12 cellular contexts compared by ENCODE assay signal in the genomic region with DNA sequence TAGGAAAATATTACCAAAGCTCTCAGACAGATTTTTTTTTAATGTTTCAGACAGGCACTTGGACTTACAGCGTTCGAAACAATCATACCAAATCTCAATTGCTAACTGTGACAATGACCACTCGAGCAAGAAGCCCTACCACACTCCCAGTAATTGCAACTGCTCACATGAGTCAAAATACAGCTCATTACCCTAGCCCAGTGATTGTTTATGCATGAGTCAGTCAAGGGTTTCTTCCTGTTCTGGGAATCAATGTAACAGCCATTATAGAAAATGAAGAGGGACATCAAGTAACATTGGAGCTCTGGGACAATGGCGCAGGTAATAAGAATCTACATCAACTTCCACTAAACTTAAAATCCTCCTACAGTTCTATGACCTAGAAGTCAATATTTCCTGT. TPM values are rescaled to one million over a fixed set of nuclear protein-coding genes. Genes with fewer than 3 reads are reported as not detected.
DNase-seq lines count a peak whose midpoint lies in the region; ATAC-seq, FAIRE-seq and TF ChIP-seq lines count a peak whose summit lies in the region.
"Had no signal": no experiment of that assay in that cellular context is flagged by ENCODE, and none has a peak within 500 bp of the region (broad histone marks: within the 10 kb centered on the region; RNA-seq: fewer than 3 reads in every experiment).

No MANE protein-coding gene starts in this region.

- H3K36me3 Mint-ChIP-seq in astrocyte (ENCODE audit: low read depth, unreplicated experiment), result no peaks in the 10 kb centered on the region

- no peak overlapping the region for H3K9ac ChIP-seq in astrocyte (ENCODE audit: low read length)

- intact Hi-C loops in body of pancreas (cut with DNase I), result no loop called here

- H3K4me1 ChIP-seq in astrocyte (ENCODE audit: insufficient read depth, low read length) (no peaks in the 10 kb centered on the region), body of pancreas (no peaks in the 10 kb centered on the region), gastroesophageal sphincter (no peaks in the 10 kb centered on the region)

- H3K9me3 ChIP-seq in astrocyte (ENCODE audit: insufficient read depth, low read depth, low read length) (no peaks in the 10 kb centered on the region), body of pancreas (no peaks in the 10 kb centered on the region), gastroesophageal sphincter (no peaks in the 10 kb centered on the region)

- ATAC-seq in body of pancreas (no peak), gastroesophageal sphincter (no peak), HG02852 (IDR thresholded peaks at IDR 0.05; ENCODE audit: unreplicated experiment) (no peak)
- ATAC-seq: T-helper 17 cell had no signal

- 80 to 89% methylated on average over 4 of the region's 4 CpGs for WGBS in body of pancreas, 2 donors
- 82 to 86% methylated on average over 4 of the region's 4 CpGs for WGBS in gastroesophageal sphincter (ENCODE audit: low coverage in 1 of 2), 2 donors

- H3K27me3 Mint-ChIP-seq in astrocyte (ENCODE audit: low read depth, unreplicated experiment), result no peaks in the 10 kb centered on the region
- H3K27me3 Mint-ChIP-seq: T-helper 17 cell had no signal

- peaks cover 4% of the 10 kb centered on the region for H3K4me1 Mint-ChIP-seq in astrocyte (ENCODE audit: low read depth, unreplicated experiment)
- H3K4me1 Mint-ChIP-seq: T-helper 17 cell had no signal

- H3K79me2 ChIP-seq in astrocyte (ENCODE audit: insufficient read depth, low read length), result no peaks in the 10 kb centered on the region

- CTCF ChIA-PET in BJ (lab: Yijun Ruan, JAX), result no interaction called here

- H3K36me3 ChIP-seq in BJ (ENCODE audit: control insufficient read depth, insufficient read depth, low read length) (no peaks in the 10 kb centered on the region), astrocyte (ENCODE audit: insufficient read depth, low read length) (no peaks in the 10 kb centered on the region), kidney epithelial cell (ENCODE audit: control insufficient read depth, insufficient read depth, low read length) (no peaks in the 10 kb centered on the region), body of pancreas (replicated peaks in 1 of 2; ENCODE audit: insufficient read depth in 1 of 2, low read depth in 2 of 2) (no peaks in the 10 kb centered on the region), gastroesophageal sphincter (no peaks in the 10 kb centered on the region)

- POLR2A ChIA-PET in BJ (lab: Charles Lee), result no interaction called here

- H2AFZ ChIP-seq in astrocyte (ENCODE audit: low read depth, low read length), result no peak overlapping the region

- no peak overlapping the region for H3K4me2 ChIP-seq in astrocyte (ENCODE audit: low read length)

- no peak overlapping the region for H3K4me3 ChIP-seq in BJ (ENCODE audit: low read depth, low read length)
- no peak overlapping the region for H3K4me3 ChIP-seq in astrocyte (ENCODE audit: insufficient read depth, low read depth, low read length)
- H3K4me3 ChIP-seq in kidney epithelial cell (ENCODE audit: low read depth, low read length), result no peak overlapping the region
- no peak overlapping the region for H3K4me3 ChIP-seq in body of pancreas
- no peak overlapping the region for H3K4me3 ChIP-seq in gastroesophageal sphincter

- TF ChIP-seq CTCF in BJ (IDR thresholded peaks at IDR 0.05; ENCODE audit: insufficient read depth, low read depth, low read length) (no peak), astrocyte (IDR thresholded peaks at IDR 0.05; ENCODE audit: insufficient read depth, low read depth, low read length) (no peak), kidney epithelial cell (IDR thresholded peaks at IDR 0.05; ENCODE audit: insufficient read depth, low read length, poor library complexity, severe bottlenecking) (no peak), body of pancreas (IDR thresholded peaks at IDR 0.05) (no peak), gastroesophageal sphincter (IDR thresholded peaks at IDR 0.05) (no peak)

- DNase-seq in BJ (ENCODE audit: low read depth) (peak; percentile 21), M059J (ENCODE audit: low read depth) (peak; percentile 90), astrocyte (ENCODE audit: low read depth) (peak; percentile 69), kidney epithelial cell (ENCODE audit: low read depth) (peak; percentile 78), body of pancreas (no peak), GDM1 (lab: John Stamatoyannopoulos, UW) (no peak)
- DNase-seq: activated T-cell treated with anti-CD3 and anti-CD28 coated beads, Interleukin-2, amount 50 U/mL, for 1 hour; NCI-H1694; stimulated activated CD4-positive, alpha-beta T cell treated with anti-CD3 and anti-CD28 coated beads, Interleukin-1b, Interleukin-23, amount 100 ng/mL, for 48 hours; T-helper 17 cell had no signal

- FAIRE-seq in astrocyte (lab: Jason Lieb, UNC), result no peak

- H3K27me3 ChIP-seq in BJ (ENCODE audit: control insufficient read depth, insufficient read depth, low read length), result no peaks in the 10 kb centered on the region
- H3K27me3 ChIP-seq in astrocyte (ENCODE audit: insufficient read depth, low read length), result no peaks in the 10 kb centered on the region
- H3K27me3 ChIP-seq in kidney epithelial cell (ENCODE audit: control insufficient read depth, insufficient read depth, low read length), result no peaks in the 10 kb centered on the region
- no peaks in the 10 kb centered on the region for H3K27me3 ChIP-seq in body of pancreas
- H3K27me3 ChIP-seq in gastroesophageal sphincter, result no peaks in the 10 kb centered on the region

- TF ChIP-seq EP300 in gastroesophageal sphincter (IDR thresholded peaks at IDR 0.05), result no peak

- H3K9me3 Mint-ChIP-seq in astrocyte (ENCODE audit: unreplicated experiment), result no peaks in the 10 kb centered on the region

- no peaks in the 10 kb centered on the region for H4K20me1 ChIP-seq in astrocyte (ENCODE audit: insufficient read depth, low read length)

- H3K27ac ChIP-seq in astrocyte (ENCODE audit: low read depth, low read length) (no peak overlapping the region), body of pancreas (no peak overlapping the region), gastroesophageal sphincter (no peak overlapping the region)

- TF ChIP-seq POLR2A in body of pancreas (IDR thresholded peaks at IDR 0.05) (no peak), gastroesophageal sphincter (IDR thresholded peaks at IDR 0.05) (no peak)

- no peak overlapping the region for H3K27ac Mint-ChIP-seq in astrocyte (ENCODE audit: unreplicated experiment)
- H3K27ac Mint-ChIP-seq: T-helper 17 cell had no signal

- H3K4me3 Mint-ChIP-seq in astrocyte (ENCODE audit: unreplicated experiment), result no peak overlapping the region
- H3K4me3 Mint-ChIP-seq: T-helper 17 cell had no signal

RNA-seq across cellular contexts. Expression of a gene that starts 56.1 kb away (rescaled TPM):
- 33.9 and 61.9 TPM in 2 replicates for polyA plus RNA-seq in BJ (2011; rRNA removed)
- 22.8 and 29.4 TPM in 2 replicates for polyA minus RNA-seq in BJ (2011; rRNA and poly(A)+ RNA removed)
- total RNA-seq in M059J (2014; rRNA removed; shearing (Covaris generic)), result 44.3 and 59.3 TPM in 2 replicates
- total RNA-seq in astrocyte, result 138 and 147 TPM in 2 replicates
- 25.1 and 39.6 TPM in 2 replicates for total RNA-seq in kidney epithelial cell
- total RNA-seq in body of pancreas, result 10 to 100 TPM; 20.1 to 31.6 TPM
- total RNA-seq in gastroesophageal sphincter, result 10 to 100 TPM; 58.4 to 81.7 (median 77.3) TPM

Comparison
In these comparisons a context has a peak if more than half of its experiments do, and no peak if none do; other contexts are left out.
1. DNase-seq: peak in BJ (single experiment), M059J (single experiment), astrocyte (single experiment) and kidney epithelial cell (single experiment); none in body of pancreas (0 of 4) and GDM1 (single experiment).